ENCODE assay signal across 28 cellular contexts in the genomic region with DNA sequence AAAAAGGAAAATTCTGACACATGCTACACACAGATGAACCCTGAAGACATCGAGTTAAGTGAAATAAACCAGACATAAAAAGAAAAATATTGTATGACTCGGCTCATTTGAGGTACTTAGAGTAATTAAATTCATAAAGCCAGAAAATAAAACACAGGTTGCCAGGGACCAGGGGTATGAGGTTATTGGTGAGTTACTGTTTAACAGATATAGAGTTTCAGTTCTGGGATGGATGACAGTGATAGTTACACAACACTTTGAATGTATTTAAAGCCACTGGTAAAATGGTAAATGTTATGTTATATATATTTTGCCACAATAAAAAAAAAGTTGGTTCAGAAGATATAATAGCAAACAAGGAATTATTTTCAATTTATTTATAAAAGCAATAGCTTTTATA.
"Had no signal": no experiment of that assay in that cellular context is flagged by ENCODE, and none has a peak within 500 bp of the region (broad histone marks: within the 10 kb centered on the region; RNA-seq: fewer than 3 reads in every experiment).

No MANE protein-coding gene starts in this region.

- H3K4me3 Mint-ChIP-seq: activated CD4-positive, alpha-beta memory T cell treated with anti-CD3 and anti-CD28 coated beads, Interleukin-2, amount 10 ng/mL, durations not matched to agents 7 days and 5 days; activated CD4-positive, alpha-beta T cell treated with anti-CD3 and anti-CD28 coated beads, Interleukin-2, amount 10 ng/mL, durations not matched to agents 7 days and 5 days; activated T-cell treated with anti-CD3 and anti-CD28 coated beads, Interleukin-2, amount 50 U/mL, for 4 hours; activated T-helper 17 cell treated with anti-CD3 and anti-CD28 coated beads, Interleukin-2, amount 50 U/mL, for 72 hours; dendritic cell treated with granulocyte-macrophage colony-stimulating factor and Interleukin-4, amounts not matched to agents 40 ng/mL and 50 ng/mL, for 4 days; endodermal cell; natural killer cell treated with Interleukin-12 subunit alpha and Interleukin-12 subunit beta and Interleukin-15 and Interleukin-18, amount 100 ng/mL, for 72 hours; stimulated activated effector memory CD8-positive, alpha-beta T cell treated with anti-CD3 and anti-CD28 coated beads, Interleukin-12 subunit alpha, Interleukin-12 subunit beta, amount 100 ng/mL, for 72 hours; stimulated activated naive CD8-positive, alpha-beta T cell treated with anti-CD3 and anti-CD28 coated beads, Interleukin-15, Interleukin-2, amounts not matched to agents 100 ng/mL and 50 ng/mL, for 24 hours had no signal

- H3K27me3 ChIP-seq: right lobe of liver had no signal

- H3K4me3 ChIP-seq: left ventricle myocardium inferior, lung, right lobe of liver, thoracic aorta had no signal

- H3K27ac Mint-ChIP-seq: activated CD4-positive, alpha-beta memory T cell treated with anti-CD3 and anti-CD28 coated beads, Interleukin-2, amount 10 ng/mL, durations not matched to agents 7 days and 5 days; activated CD4-positive, alpha-beta T cell treated with anti-CD3 and anti-CD28 coated beads, Interleukin-2, amount 10 ng/mL, durations not matched to agents 7 days and 5 days; activated T-helper 17 cell treated with anti-CD3 and anti-CD28 coated beads, Interleukin-2, amount 50 U/mL, for 72 hours; dendritic cell treated with granulocyte-macrophage colony-stimulating factor and Interleukin-4, amounts not matched to agents 40 ng/mL and 50 ng/mL, for 4 days; endodermal cell; natural killer cell treated with Interleukin-12 subunit alpha and Interleukin-12 subunit beta and Interleukin-15 and Interleukin-18, amount 100 ng/mL, for 72 hours; stimulated activated effector memory CD8-positive, alpha-beta T cell treated with anti-CD3 and anti-CD28 coated beads, Interleukin-12 subunit alpha, Interleukin-12 subunit beta, amount 100 ng/mL, for 72 hours; stimulated activated naive CD8-positive, alpha-beta T cell treated with anti-CD3 and anti-CD28 coated beads, Interleukin-15, Interleukin-2, amounts not matched to agents 100 ng/mL and 50 ng/mL, for 24 hours had no signal

- DNase-seq: activated CD4-positive, alpha-beta memory T cell treated with anti-CD3 and anti-CD28 coated beads, Interleukin-2, amount 10 ng/mL, durations not matched to agents 7 days and 5 days; activated CD4-positive, alpha-beta T cell treated with anti-CD3 and anti-CD28 coated beads for 1 hour; activated CD4-positive, alpha-beta T cell treated with anti-CD3 and anti-CD28 coated beads, Interleukin-2, amount 10 ng/mL, durations not matched to agents 7 days and 5 days; activated gamma-delta T cell treated with Interleukin-2 at 50 U/mL for 16 hours; activated naive CD4-positive, alpha-beta T cell treated with anti-CD3 and anti-CD28 coated beads, Interleukin-2, amount 50 U/mL, for 16 hours; activated T-cell treated with anti-CD3 and anti-CD28 coated beads, Interleukin-2, amount 50 U/mL, for 4 hours; amniotic stem cell; caudate nucleus; endodermal cell; foreskin fibroblast; head of caudate nucleus; hippocampal formation; kidney; left ventricle myocardium inferior; mesendoderm; right lobe of liver; stimulated activated CD4-positive, alpha-beta T cell treated with anti-CD3 and anti-CD28 coated beads, Interleukin-4, amount 100 ng/mL, for 1 hour; trophoblast cell had no signal

- H3K4me1 Mint-ChIP-seq: activated CD4-positive, alpha-beta memory T cell treated with anti-CD3 and anti-CD28 coated beads, Interleukin-2, amount 10 ng/mL, durations not matched to agents 7 days and 5 days; activated CD4-positive, alpha-beta T cell treated with anti-CD3 and anti-CD28 coated beads, Interleukin-2, amount 10 ng/mL, durations not matched to agents 7 days and 5 days; activated T-helper 17 cell treated with anti-CD3 and anti-CD28 coated beads, Interleukin-2, amount 50 U/mL, for 72 hours; endodermal cell; stimulated activated effector memory CD8-positive, alpha-beta T cell treated with anti-CD3 and anti-CD28 coated beads, Interleukin-12 subunit alpha, Interleukin-12 subunit beta, amount 100 ng/mL, for 72 hours had no signal

- H3K4me1 ChIP-seq: left ventricle myocardium inferior, right lobe of liver had no signal

- H3K9me3 ChIP-seq: left ventricle myocardium inferior, right lobe of liver, thoracic aorta had no signal

- H3K36me3 ChIP-seq: left ventricle myocardium inferior, right lobe of liver, thoracic aorta had no signal

- ATAC-seq: activated T-cell treated with anti-CD3 and anti-CD28 coated beads, Interleukin-2, amount 50 U/mL, for 4 hours; activated T-helper 17 cell treated with anti-CD3 and anti-CD28 coated beads, Interleukin-2, amount 50 U/mL, for 72 hours; esophagus mucosa; natural killer cell treated with Interleukin-12 subunit alpha and Interleukin-12 subunit beta and Interleukin-15 and Interleukin-18, amount 100 ng/mL, for 72 hours; right lobe of liver; stimulated activated effector memory CD8-positive, alpha-beta T cell treated with anti-CD3 and anti-CD28 coated beads, Interleukin-12 subunit alpha, Interleukin-12 subunit beta, amount 100 ng/mL, for 72 hours had no signal

- H3K9me3 Mint-ChIP-seq: activated CD4-positive, alpha-beta memory T cell treated with anti-CD3 and anti-CD28 coated beads, Interleukin-2, amount 10 ng/mL, durations not matched to agents 7 days and 5 days; activated CD4-positive, alpha-beta T cell treated with anti-CD3 and anti-CD28 coated beads, Interleukin-2, amount 10 ng/mL, durations not matched to agents 7 days and 5 days; dendritic cell treated with granulocyte-macrophage colony-stimulating factor and Interleukin-4, amounts not matched to agents 40 ng/mL and 50 ng/mL, for 4 days; endodermal cell; stimulated activated naive CD8-positive, alpha-beta T cell treated with anti-CD3 and anti-CD28 coated beads, Interleukin-15, Interleukin-2, amounts not matched to agents 100 ng/mL and 50 ng/mL, for 24 hours had no signal

- H3K27ac ChIP-seq: left ventricle myocardium inferior, right lobe of liver, thoracic aorta had no signal

- FAIRE-seq: astrocyte, kidney, urothelium cell line had no signal

- H3K36me3 Mint-ChIP-seq: natural killer cell treated with Interleukin-12 subunit alpha and Interleukin-12 subunit beta and Interleukin-15 and Interleukin-18, amount 100 ng/mL, for 72 hours; stimulated activated effector memory CD8-positive, alpha-beta T cell treated with anti-CD3 and anti-CD28 coated beads, Interleukin-12 subunit alpha, Interleukin-12 subunit beta, amount 100 ng/mL, for 72 hours had no signal

- H3K27me3 Mint-ChIP-seq: activated CD4-positive, alpha-beta memory T cell treated with anti-CD3 and anti-CD28 coated beads, Interleukin-2, amount 10 ng/mL, durations not matched to agents 7 days and 5 days; activated CD4-positive, alpha-beta T cell treated with anti-CD3 and anti-CD28 coated beads, Interleukin-2, amount 10 ng/mL, durations not matched to agents 7 days and 5 days; activated T-helper 17 cell treated with anti-CD3 and anti-CD28 coated beads, Interleukin-2, amount 50 U/mL, for 72 hours; dendritic cell treated with granulocyte-macrophage colony-stimulating factor and Interleukin-4, amounts not matched to agents 40 ng/mL and 50 ng/mL, for 4 days; natural killer cell treated with Interleukin-12 subunit alpha and Interleukin-12 subunit beta and Interleukin-15 and Interleukin-18, amount 100 ng/mL, for 72 hours; stimulated activated naive CD8-positive, alpha-beta T cell treated with anti-CD3 and anti-CD28 coated beads, Interleukin-15, Interleukin-2, amounts not matched to agents 100 ng/mL and 50 ng/mL, for 24 hours had no signal
